1 cellular context compared by ENCODE assay signal in genomic region chr3:134033315-134033996, GRCh38.
TF ChIP-seq lines count a peak whose summit lies in the region.

No MANE protein-coding gene starts in this region.

TF ChIP-seq in H1, 55 proteins besides CTCF, POLR2A, EP300 and RAD21:
- TF ChIP-seq SUZ12 (IDR thresholded peaks at IDR 0.05; ENCODE audit: low read length) (no peak), BRCA1 (IDR thresholded peaks at IDR 0.05; ENCODE audit: low read depth, low read length) (no peak), TEAD4 (IDR thresholded peaks at IDR 0.05; ENCODE audit: low read depth, low read length) (no peak), RFX5 (IDR thresholded peaks at IDR 0.05; ENCODE audit: borderline replicate concordance, low read depth, low read length) (no peak), RNF2 (IDR thresholded peaks at IDR 0.05; ENCODE audit: borderline replicate concordance, low read depth, low read length, missing control alignments, poor library complexity, severe bottlenecking) (no peak), RBBP5 (IDR thresholded peaks at IDR 0.05; ENCODE audit: borderline replicate concordance, low read depth, low read length) (no peak), KDM1A (IDR thresholded peaks at IDR 0.05; ENCODE audit: borderline replicate concordance, low read length) (no peak), SP1 (IDR thresholded peaks at IDR 0.05; ENCODE audit: low read depth, low read length) (no peak), CBX8 (IDR thresholded peaks at IDR 0.05; ENCODE audit: borderline replicate concordance, low read depth, low read length) (no peak), TAF1 (IDR thresholded peaks at IDR 0.05; ENCODE audit: low read depth, low read length) (no peak), SIRT6 (IDR thresholded peaks at IDR 0.05; ENCODE audit: low read length) (no peak), SRF (IDR thresholded peaks at IDR 0.05; ENCODE audit: low read depth, low read length) (no peak), BCL11A (IDR thresholded peaks at IDR 0.05; ENCODE audit: low read depth in 2 of 2, low read length in 2 of 2) (no peak), KDM4A (IDR thresholded peaks at IDR 0.05; ENCODE audit: low read depth, low read length, severe bottlenecking) (no peak), CHD1 (IDR thresholded peaks at IDR 0.05; ENCODE audit: low read depth, low read length) (no peak), HDAC2 (IDR thresholded peaks at IDR 0.05; ENCODE audit: borderline replicate concordance in 1 of 2, low read depth in 2 of 2, low read length in 2 of 2) (no peak), KDM5A (IDR thresholded peaks at IDR 0.05; ENCODE audit: low read length) (no peak)
